In the genomic region with DNA sequence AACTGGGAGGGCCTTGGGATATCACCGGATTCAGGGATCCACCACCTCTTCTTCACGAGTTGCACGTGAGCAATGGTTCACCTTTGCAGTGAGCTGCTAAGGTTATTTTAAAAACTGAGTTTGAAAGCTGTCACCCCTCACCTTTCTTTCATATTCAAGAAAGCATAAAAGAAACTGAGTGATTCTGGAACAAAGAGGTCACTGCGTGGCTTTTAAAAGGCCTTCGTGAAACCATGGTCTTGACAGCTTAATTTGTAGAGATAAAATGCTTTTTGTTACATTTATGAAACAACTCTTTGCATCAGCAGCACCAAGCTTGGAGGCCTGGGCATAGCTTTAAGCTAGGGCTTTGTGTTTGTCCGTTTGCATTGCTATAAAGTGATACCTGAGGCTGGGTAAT, we compare ENCODE assay signal across 2 cellular contexts.
TF ChIP-seq lines count a peak whose summit lies in the region.

No MANE protein-coding gene starts in this region.

TF ChIP-seq in GM12878, 131 proteins besides CTCF, POLR2A, EP300 and RAD21:
- TF ChIP-seq BHLHE40 (IDR thresholded peaks at IDR 0.05; ENCODE audit: borderline replicate concordance in 1 of 2, low read depth in 2 of 2, low read length in 1 of 2) (peak; percentile 34 to 67; a peak in 2 of 4 replicates), SMAD1 (IDR thresholded peaks at IDR 0.05; ENCODE audit: low read depth, partially characterized antibody) (no peak), NR2F1 (conservative IDR thresholded peaks at IDR 0.05) (peak; percentile 95), IKZF1 (conservative IDR thresholded peaks at IDR 0.05) (0 out of 2 replicates have a peak, but pooled peaks have one; percentile 13)

TF ChIP-seq in neural cell, 6 proteins besides CTCF, POLR2A, EP300 and RAD21:
- no peak for TF ChIP-seq MXI1 (conservative IDR thresholded peaks at IDR 0.05; ENCODE audit: poor library complexity, severe bottlenecking)
- no peak for TF ChIP-seq SMC3 (conservative IDR thresholded peaks at IDR 0.05; ENCODE audit: poor library complexity)
- no peak for TF ChIP-seq EZH2 (IDR thresholded peaks at IDR 0.05; ENCODE audit: borderline replicate concordance, insufficient read depth, low read length, poor library complexity, severe bottlenecking)
- TF ChIP-seq TAF1 (IDR thresholded peaks at IDR 0.05; ENCODE audit: low read depth): no peak
- TF ChIP-seq, protein P1, sequence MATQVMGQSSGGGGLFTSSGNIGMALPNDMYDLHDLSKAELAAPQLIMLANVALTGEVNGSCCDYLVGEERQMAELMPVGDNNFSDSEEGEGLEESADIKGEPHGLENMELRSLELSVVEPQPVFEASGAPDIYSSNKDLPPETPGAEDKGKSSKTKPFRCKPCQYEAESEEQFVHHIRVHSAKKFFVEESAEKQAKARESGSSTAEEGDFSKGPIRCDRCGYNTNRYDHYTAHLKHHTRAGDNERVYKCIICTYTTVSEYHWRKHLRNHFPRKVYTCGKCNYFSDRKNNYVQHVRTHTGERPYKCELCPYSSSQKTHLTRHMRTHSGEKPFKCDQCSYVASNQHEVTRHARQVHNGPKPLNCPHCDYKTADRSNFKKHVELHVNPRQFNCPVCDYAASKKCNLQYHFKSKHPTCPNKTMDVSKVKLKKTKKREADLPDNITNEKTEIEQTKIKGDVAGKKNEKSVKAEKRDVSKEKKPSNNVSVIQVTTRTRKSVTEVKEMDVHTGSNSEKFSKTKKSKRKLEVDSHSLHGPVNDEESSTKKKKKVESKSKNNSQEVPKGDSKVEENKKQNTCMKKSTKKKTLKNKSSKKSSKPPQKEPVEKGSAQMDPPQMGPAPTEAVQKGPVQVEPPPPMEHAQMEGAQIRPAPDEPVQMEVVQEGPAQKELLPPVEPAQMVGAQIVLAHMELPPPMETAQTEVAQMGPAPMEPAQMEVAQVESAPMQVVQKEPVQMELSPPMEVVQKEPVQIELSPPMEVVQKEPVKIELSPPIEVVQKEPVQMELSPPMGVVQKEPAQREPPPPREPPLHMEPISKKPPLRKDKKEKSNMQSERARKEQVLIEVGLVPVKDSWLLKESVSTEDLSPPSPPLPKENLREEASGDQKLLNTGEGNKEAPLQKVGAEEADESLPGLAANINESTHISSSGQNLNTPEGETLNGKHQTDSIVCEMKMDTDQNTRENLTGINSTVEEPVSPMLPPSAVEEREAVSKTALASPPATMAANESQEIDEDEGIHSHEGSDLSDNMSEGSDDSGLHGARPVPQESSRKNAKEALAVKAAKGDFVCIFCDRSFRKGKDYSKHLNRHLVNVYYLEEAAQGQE (IDR thresholded peaks at IDR 0.05; ENCODE audit: borderline replicate concordance): no peak
- TF ChIP-seq POLR2AphosphoS5 (IDR thresholded peaks at IDR 0.05): no peak
